Comparison of ENCODE assay signal across 12 cellular contexts in the genomic region with DNA sequence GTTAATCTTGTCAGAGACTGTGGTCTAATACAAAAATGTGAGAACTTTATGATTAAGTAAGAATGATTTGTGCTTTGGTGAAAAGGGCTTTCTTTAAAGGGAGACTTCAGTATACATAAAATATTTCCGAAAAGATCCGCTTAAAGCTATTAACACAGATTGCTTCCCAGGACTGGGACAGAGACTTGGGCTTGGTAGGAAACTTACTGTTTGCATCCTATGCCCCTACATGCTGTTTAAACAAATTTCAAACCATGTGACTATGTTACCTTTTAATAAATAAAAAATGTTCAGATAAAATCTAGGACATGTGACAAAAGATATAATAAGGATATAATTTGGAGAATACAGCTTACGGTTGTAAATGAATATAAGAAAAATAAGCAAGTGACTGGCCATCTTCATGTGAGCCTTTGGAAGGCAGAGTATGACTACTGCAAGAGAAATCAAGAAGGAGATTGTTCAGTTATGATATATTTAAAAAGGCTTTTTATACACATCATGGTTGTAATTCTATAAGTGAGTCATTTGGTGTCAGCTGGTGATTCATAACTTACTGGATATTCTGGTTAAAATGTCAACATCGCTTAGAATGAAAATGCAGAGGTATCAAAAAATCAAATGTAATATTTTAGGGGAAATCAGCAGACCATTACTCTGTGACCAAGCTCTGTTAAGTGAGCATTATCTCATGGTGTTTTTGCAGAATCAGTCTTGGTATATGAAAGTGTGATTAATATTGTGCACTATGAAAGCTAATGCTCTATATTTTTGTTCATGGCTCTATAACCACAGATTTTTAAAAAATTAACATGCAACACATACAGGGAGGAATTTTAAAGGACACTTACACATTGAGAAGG.
DNase-seq lines count a peak whose midpoint lies in the region; ATAC-seq and TF ChIP-seq lines count a peak whose summit lies in the region.
"Had no signal": no experiment of that assay in that cellular context is flagged by ENCODE, and none has a peak within 500 bp of the region (broad histone marks: within the 10 kb centered on the region; RNA-seq: fewer than 3 reads in every experiment).

No MANE protein-coding gene starts in this region.

- H3K9me3 ChIP-seq in mammary epithelial cell (replicated peaks; ENCODE audit: insufficient read depth, low read length) = no peaks in the 10 kb centered on the region
- H3K9me3 ChIP-seq: psoas muscle had no signal

- dilution Hi-C loops in mammary epithelial cell (cut with HindIII; ENCODE audit: low sequenced_read_pairs) = no loop called here

- ATAC-seq in HG02938 (IDR thresholded peaks at IDR 0.05; ENCODE audit: unreplicated experiment) = no peak
- no peak for ATAC-seq in natural killer cell
- ATAC-seq in GM18873 (IDR thresholded peaks at IDR 0.05; ENCODE audit: low FRiP score, unreplicated experiment) = no peak
- ATAC-seq: psoas muscle had no signal

- H3K9ac ChIP-seq in mammary epithelial cell (ENCODE audit: insufficient read depth, low read length) = no peak overlapping the region

- peak overlapping the region; percentile 34 for H3K27ac ChIP-seq in mammary epithelial cell (ENCODE audit: insufficient read depth, low read depth, low read length)
- H3K27ac ChIP-seq: psoas muscle had no signal

- no peak overlapping the region for H3K4me3 ChIP-seq in mammary epithelial cell (replicated peaks in 1 of 3; ENCODE audit: insufficient read depth in 1 of 3, low read depth in 2 of 3, low read length in 3 of 3)
- H3K4me3 ChIP-seq: psoas muscle had no signal

- DNase-seq in COLO829 (ENCODE audit: low spot score) = peak; percentile 40
- peak; percentile 84 for DNase-seq in LHCN-M2 (ENCODE audit: low read depth)
- peak; percentile 79 for DNase-seq in mammary epithelial cell
- DNase-seq in kidney tubule cell (ENCODE audit: low spot score) = peak; percentile 77
- DNase-seq in natural killer cell = no peak
- DNase-seq in NOMO-1 treated with DMSO at 0.1 percent for 48 hours (lab: John Stamatoyannopoulos, UW; ENCODE audit: unreplicated experiment) = no peak
- DNase-seq: activated naive CD4-positive, alpha-beta T cell treated with anti-CD3 and anti-CD28 coated beads, Interleukin-2, amount 50 U/mL, for 16 hours; Kasumi-1; psoas muscle had no signal

- no peak overlapping the region for H3K4me3 Mint-ChIP-seq in natural killer cell
- H3K4me3 Mint-ChIP-seq: T-helper 2 cell treated with Interferon-gamma antibody and Interleukin-4, amounts not matched to agents 5 μg/mL and 100 μg/mL, for 36 hours had no signal

- no peaks in the 10 kb centered on the region for H3K4me1 Mint-ChIP-seq in natural killer cell

- H3K27me3 ChIP-seq in mammary epithelial cell (ENCODE audit: insufficient read depth, low read length) = no peaks in the 10 kb centered on the region

- no peak overlapping the region for H2AFZ ChIP-seq in mammary epithelial cell (ENCODE audit: low read depth, low read length)

- H3K36me3 ChIP-seq in mammary epithelial cell (ENCODE audit: insufficient read depth, low read length) = no peaks in the 10 kb centered on the region

- peaks cover 24% of the 10 kb centered on the region for H3K4me1 ChIP-seq in mammary epithelial cell (ENCODE audit: insufficient read depth, low read length)
- H3K4me1 ChIP-seq: psoas muscle had no signal

- H3K4me2 ChIP-seq in mammary epithelial cell (ENCODE audit: insufficient read depth, low read depth, low read length) = peak overlapping the region; percentile 49

- H3K27ac Mint-ChIP-seq in natural killer cell = no peak overlapping the region
- H3K27ac Mint-ChIP-seq: T-helper 2 cell treated with Interferon-gamma antibody and Interleukin-4, amounts not matched to agents 5 μg/mL and 100 μg/mL, for 36 hours had no signal

- TF ChIP-seq CTCF in mammary epithelial cell (conservative IDR thresholded peaks at IDR 0.05 in 1 of 2, IDR thresholded peaks at IDR 0.05 in 1 of 2; ENCODE audit: extremely low read depth in 1 of 2, insufficient read depth in 1 of 2, low read depth in 1 of 2, low read length in 2 of 2) = no peak
- TF ChIP-seq CTCF in natural killer cell (IDR thresholded peaks at IDR 0.05) = no peak

- H3K27me3 Mint-ChIP-seq in natural killer cell (ENCODE audit: low read depth in 2 of 2) = no peaks in the 10 kb centered on the region

- no peaks in the 10 kb centered on the region for H3K79me2 ChIP-seq in mammary epithelial cell (ENCODE audit: insufficient read depth, low read length)

- CTCF ChIA-PET in mammary epithelial cell (lab: Charles Lee; ENCODE audit: low non-redundant PET) = no interaction called here

- no TSS peak for BruUV-seq in mammary epithelial cell (replicated peaks; lab: Mats Ljungman, UMichigan)

- peaks cover 3 to 4% of the 10 kb centered on the region in 2 donors for H3K9me3 Mint-ChIP-seq in natural killer cell
- H3K9me3 Mint-ChIP-seq: T-helper 2 cell treated with Interferon-gamma antibody and Interleukin-4, amounts not matched to agents 5 μg/mL and 100 μg/mL, for 36 hours had no signal

- H4K20me1 ChIP-seq in mammary epithelial cell (ENCODE audit: insufficient read depth, low read length) = no peaks in the 10 kb centered on the region

- intact Hi-C loops in mammary epithelial cell (cut with micrococcal nuclease) (no loop called here), natural killer cell (cut with micrococcal nuclease) (no loop called here)

- H3K36me3 Mint-ChIP-seq in natural killer cell = no peaks in the 10 kb centered on the region

- in situ Hi-C loops in mammary epithelial cell (cut with MboI; ENCODE audit: low sequenced_read_pairs in 2 of 2) = no loop called here

- 59% methylated on average over 4 of the region's 4 CpGs for WGBS in mammary epithelial cell (ENCODE audit: low coverage, missing lambda C conversion rate)

Comparison
In these comparisons a context has a peak if more than half of its experiments do, and no peak if none do; other contexts are left out.
1. DNase-seq: peak in COLO829 (single experiment), LHCN-M2 (single experiment), mammary epithelial cell (single experiment) and kidney tubule cell (single experiment); none in natural killer cell (single experiment) and NOMO-1 treated with DMSO at 0.1 percent for 48 hours (single experiment).